In the genomic region with DNA sequence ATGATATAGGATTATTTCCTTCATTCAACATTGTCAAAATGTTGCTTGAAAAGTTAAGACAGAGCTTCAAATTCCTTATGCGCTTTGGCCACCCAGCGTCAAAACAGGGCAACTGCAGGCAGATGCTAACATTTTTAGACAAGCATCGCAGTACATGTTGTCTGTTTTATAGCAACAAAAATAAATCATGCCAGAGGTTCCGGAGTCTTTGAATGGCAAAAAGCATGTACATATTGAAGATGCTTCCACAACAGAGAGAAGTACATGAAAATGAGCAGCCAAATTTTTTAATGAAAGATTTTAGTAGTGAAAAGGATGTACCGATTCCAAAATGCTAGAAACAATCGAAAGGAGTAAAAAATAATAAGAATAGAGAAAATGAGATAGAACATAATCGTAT, we compare ENCODE assay signal across 8 cellular contexts. TPM values are rescaled to one million over a fixed set of nuclear protein-coding genes. Genes with fewer than 3 reads are reported as not detected.
DNase-seq lines count a peak whose midpoint lies in the region; ATAC-seq and TF ChIP-seq lines count a peak whose summit lies in the region.

No MANE protein-coding gene starts in this region.

- no peaks in the 10 kb centered on the region for H3K36me3 Mint-ChIP-seq in natural killer cell
- no peaks in the 10 kb centered on the region for H3K36me3 Mint-ChIP-seq in natural killer cell treated with Interleukin-12 subunit alpha and Interleukin-12 subunit beta and Interleukin-15 and Interleukin-18, amount 100 ng/mL, for 72 hours
- H3K36me3 Mint-ChIP-seq in activated T-helper 1 cell treated with anti-CD3 and anti-CD28 coated beads, Interleukin-12 subunit alpha, Interleukin-12 subunit beta, Interleukin-2, Interleukin-4 antibody, amounts not matched to agents 30 ng/mL and 10 ng/mL and 1 ng/mL, durations not matched to agents 14 hours and 24 hours and 36 hours (ENCODE audit: low read depth): no peaks in the 10 kb centered on the region

- H3K4me1 Mint-ChIP-seq in natural killer cell: peaks cover 9 to 13% of the 10 kb centered on the region in 2 donors
- peaks cover 2 to 12% of the 10 kb centered on the region in 2 donors for H3K4me1 Mint-ChIP-seq in natural killer cell treated with Interleukin-12 subunit alpha and Interleukin-12 subunit beta and Interleukin-15 and Interleukin-18, amount 100 ng/mL, for 72 hours (ENCODE audit: low read depth in 2 of 2)
- peaks cover 20% of the 10 kb centered on the region for H3K4me1 Mint-ChIP-seq in activated T-helper 1 cell treated with anti-CD3 and anti-CD28 coated beads, Interleukin-12 subunit alpha, Interleukin-12 subunit beta, Interleukin-2, Interleukin-4 antibody, amounts not matched to agents 30 ng/mL and 10 ng/mL and 1 ng/mL, durations not matched to agents 14 hours and 24 hours and 36 hours (ENCODE audit: low read depth)

- H3K27me3 Mint-ChIP-seq in natural killer cell (ENCODE audit: low read depth in 2 of 2): peaks cover 3 to 6% of the 10 kb centered on the region in 2 donors
- peaks cover 7 to 12% of the 10 kb centered on the region in 2 donors for H3K27me3 Mint-ChIP-seq in natural killer cell treated with Interleukin-12 subunit alpha and Interleukin-12 subunit beta and Interleukin-15 and Interleukin-18, amount 100 ng/mL, for 72 hours
- H3K27me3 Mint-ChIP-seq in activated T-helper 1 cell treated with anti-CD3 and anti-CD28 coated beads, Interleukin-12 subunit alpha, Interleukin-12 subunit beta, Interleukin-2, Interleukin-4 antibody, amounts not matched to agents 30 ng/mL and 10 ng/mL and 1 ng/mL, durations not matched to agents 14 hours and 24 hours and 36 hours (ENCODE audit: insufficient read depth): peaks cover 21% of the 10 kb centered on the region

- H3K4me3 ChIP-seq in HFF-Myc (replicated peaks; ENCODE audit: low read depth, low read length): no peak overlapping the region

- ATAC-seq in natural killer cell: peak in 2 of 3 donors; percentile 42 to 64
- ATAC-seq in natural killer cell treated with Interleukin-12 subunit alpha and Interleukin-12 subunit beta and Interleukin-15 and Interleukin-18, amount 100 ng/mL, for 72 hours: no peak

- no peak overlapping the region for H3K4me3 Mint-ChIP-seq in natural killer cell
- no peak overlapping the region for H3K4me3 Mint-ChIP-seq in natural killer cell treated with Interleukin-12 subunit alpha and Interleukin-12 subunit beta and Interleukin-15 and Interleukin-18, amount 100 ng/mL, for 72 hours
- no peak overlapping the region for H3K4me3 Mint-ChIP-seq in activated T-helper 1 cell treated with anti-CD3 and anti-CD28 coated beads, Interleukin-12 subunit alpha, Interleukin-12 subunit beta, Interleukin-2, Interleukin-4 antibody, amounts not matched to agents 30 ng/mL and 10 ng/mL and 1 ng/mL, durations not matched to agents 14 hours and 24 hours and 36 hours

- H3K27ac Mint-ChIP-seq in natural killer cell: no peak overlapping the region
- no peak overlapping the region for H3K27ac Mint-ChIP-seq in natural killer cell treated with Interleukin-12 subunit alpha and Interleukin-12 subunit beta and Interleukin-15 and Interleukin-18, amount 100 ng/mL, for 72 hours
- no peak overlapping the region for H3K27ac Mint-ChIP-seq in activated T-helper 1 cell treated with anti-CD3 and anti-CD28 coated beads, Interleukin-12 subunit alpha, Interleukin-12 subunit beta, Interleukin-2, Interleukin-4 antibody, amounts not matched to agents 30 ng/mL and 10 ng/mL and 1 ng/mL, durations not matched to agents 14 hours and 24 hours and 36 hours

- H3K9me3 Mint-ChIP-seq in natural killer cell: no peaks in the 10 kb centered on the region
- H3K9me3 Mint-ChIP-seq in natural killer cell treated with Interleukin-12 subunit alpha and Interleukin-12 subunit beta and Interleukin-15 and Interleukin-18, amount 100 ng/mL, for 72 hours: no peaks in the 10 kb centered on the region
- H3K9me3 Mint-ChIP-seq in activated T-helper 1 cell treated with anti-CD3 and anti-CD28 coated beads, Interleukin-12 subunit alpha, Interleukin-12 subunit beta, Interleukin-2, Interleukin-4 antibody, amounts not matched to agents 30 ng/mL and 10 ng/mL and 1 ng/mL, durations not matched to agents 14 hours and 24 hours and 36 hours: no peaks in the 10 kb centered on the region

- peak; percentile 78 for TF ChIP-seq CTCF in natural killer cell (IDR thresholded peaks at IDR 0.05)
- TF ChIP-seq CTCF in HFF-Myc (IDR thresholded peaks at IDR 0.05; ENCODE audit: low read depth, low read length, missing control alignments): peak; percentile 82

- DNase-seq in natural killer cell (no peak), HFF-Myc (ENCODE audit: extremely low read depth, low read depth) (peak; percentile 15), NCI-H226 (peak; percentile 37), head of caudate nucleus (peak; percentile 14 to 80 (median 52)), NCI-H1092 (lab: John Stamatoyannopoulos, UW) (no peak)
- no peak for DNase-seq in natural killer cell treated with Interleukin-12 subunit alpha and Interleukin-12 subunit beta and Interleukin-15 and Interleukin-18, amount 100 ng/mL, for 72 hours (ENCODE audit: low spot score)
- peak; percentile 16 for DNase-seq in activated T-helper 1 cell treated with anti-CD3 and anti-CD28 coated beads, Interleukin-12 subunit alpha, Interleukin-12 subunit beta, Interleukin-2, Interleukin-4 antibody, amounts not matched to agents 30 ng/mL and 10 ng/mL and 1 ng/mL, durations not matched to agents 14 hours and 24 hours and 36 hours (ENCODE audit: low spot score)
- peak; percentile 15 for DNase-seq in stimulated activated CD4-positive, alpha-beta T cell treated with anti-CD3 and anti-CD28 coated beads, Interleukin-1b, Interleukin-23, amount 100 ng/mL, for 48 hours

- intact Hi-C loops in natural killer cell (cut with micrococcal nuclease): no loop called here
- intact Hi-C loops in activated T-helper 1 cell treated with anti-CD3 and anti-CD28 coated beads, Interleukin-12 subunit alpha, Interleukin-12 subunit beta, Interleukin-2, Interleukin-4 antibody, amounts not matched to agents 30 ng/mL and 10 ng/mL and 1 ng/mL, durations not matched to agents 14 hours and 24 hours and 36 hours (cut with micrococcal nuclease): loop anchor here (2.0 kb wide), 1 partner anchor 50 kb away; a partner anchor contains a TSS
- intact Hi-C loops in head of caudate nucleus (cut with DNase I): no loop called here

RNA-seq across cellular contexts. Expression of a gene that starts 49.8 kb away (rescaled TPM):
- 100 to 1,000 TPM; 188 to 251 (median 197) TPM for total RNA-seq in natural killer cell
- total RNA-seq in natural killer cell treated with Interleukin-12 subunit alpha and Interleukin-12 subunit beta and Interleukin-15 and Interleukin-18, amount 100 ng/mL, for 72 hours: 100 to 1,000 TPM; 154 to 159 TPM
- 100 and 110 TPM in 2 replicates for total RNA-seq in activated T-helper 1 cell treated with anti-CD3 and anti-CD28 coated beads, Interleukin-12 subunit alpha, Interleukin-12 subunit beta, Interleukin-2, Interleukin-4 antibody, amounts not matched to agents 30 ng/mL and 10 ng/mL and 1 ng/mL, durations not matched to agents 14 hours and 24 hours and 36 hours

Comparison
In these comparisons a context has a peak if more than half of its experiments do, and no peak if none do; other contexts are left out.
1. ATAC-seq: peak in natural killer cell (2 of 3); none in natural killer cell treated with Interleukin-12 subunit alpha and Interleukin-12 subunit beta and Interleukin-15 and Interleukin-18, amount 100 ng/mL, for 72 hours (0 of 2).
2. DNase-seq: peak in HFF-Myc (single experiment), NCI-H226 (single experiment), activated T-helper 1 cell treated with anti-CD3 and anti-CD28 coated beads, Interleukin-12 subunit alpha, Interleukin-12 subunit beta, Interleukin-2, Interleukin-4 antibody, amounts not matched to agents 30 ng/mL and 10 ng/mL and 1 ng/mL, durations not matched to agents 14 hours and 24 hours and 36 hours (single experiment), head of caudate nucleus (42 of 42) and stimulated activated CD4-positive, alpha-beta T cell treated with anti-CD3 and anti-CD28 coated beads, Interleukin-1b, Interleukin-23, amount 100 ng/mL, for 48 hours (single experiment); none in natural killer cell (single experiment), natural killer cell treated with Interleukin-12 subunit alpha and Interleukin-12 subunit beta and Interleukin-15 and Interleukin-18, amount 100 ng/mL, for 72 hours (single experiment) and NCI-H1092 (single experiment).